Comparison of ENCODE assay signal across 17 cellular contexts in genomic region chr6:111880181-111880944, GRCh38. TPM values are rescaled to one million over a fixed set of nuclear protein-coding genes. Genes with fewer than 3 reads are reported as not detected.
DNase-seq lines count a peak whose midpoint lies in the region; ATAC-seq and TF ChIP-seq lines count a peak whose summit lies in the region.
"Had no signal": no experiment of that assay in that cellular context is flagged by ENCODE, and none has a peak within 500 bp of the region (broad histone marks: within the 10 kb centered on the region; RNA-seq: fewer than 3 reads in every experiment).

No MANE protein-coding gene starts in this region.

- no peak for ATAC-seq in stimulated activated effector memory CD8-positive, alpha-beta T cell treated with anti-CD3 and anti-CD28 coated beads, Interleukin-12 subunit alpha, Interleukin-12 subunit beta, amount 100 ng/mL, for 72 hours
- ATAC-seq in GM18519 (IDR thresholded peaks at IDR 0.05; ENCODE audit: low FRiP score, unreplicated experiment) (no peak), GM19467 (IDR thresholded peaks at IDR 0.05; ENCODE audit: unreplicated experiment) (no peak)
- ATAC-seq: right lobe of liver, upper lobe of right lung had no signal

- H3K9me3 Mint-ChIP-seq in chondrocyte (ENCODE audit: low read depth) = peaks cover under 1% of the 10 kb centered on the region
- H3K9me3 Mint-ChIP-seq in stimulated activated effector memory CD8-positive, alpha-beta T cell treated with anti-CD3 and anti-CD28 coated beads, Interleukin-12 subunit alpha, Interleukin-12 subunit beta, amount 100 ng/mL, for 72 hours = peaks cover 7% of the 10 kb centered on the region

- H3K27ac Mint-ChIP-seq in chondrocyte (ENCODE audit: unreplicated experiment) = peak overlapping the region; percentile 75
- no peak overlapping the region for H3K27ac Mint-ChIP-seq in stimulated activated effector memory CD8-positive, alpha-beta T cell treated with anti-CD3 and anti-CD28 coated beads, Interleukin-12 subunit alpha, Interleukin-12 subunit beta, amount 100 ng/mL, for 72 hours
- H3K27ac Mint-ChIP-seq: mesothelial cell of epicardium had no signal

- no peak overlapping the region for H3K4me3 Mint-ChIP-seq in chondrocyte (ENCODE audit: unreplicated experiment)
- no peak overlapping the region for H3K4me3 Mint-ChIP-seq in stimulated activated effector memory CD8-positive, alpha-beta T cell treated with anti-CD3 and anti-CD28 coated beads, Interleukin-12 subunit alpha, Interleukin-12 subunit beta, amount 100 ng/mL, for 72 hours
- H3K4me3 Mint-ChIP-seq: mesothelial cell of epicardium had no signal

- TF ChIP-seq CTCF in chondrocyte (IDR thresholded peaks at IDR 0.05) = no peak

- H3K36me3 Mint-ChIP-seq in chondrocyte (ENCODE audit: low read depth) = no peaks in the 10 kb centered on the region
- H3K36me3 Mint-ChIP-seq in stimulated activated effector memory CD8-positive, alpha-beta T cell treated with anti-CD3 and anti-CD28 coated beads, Interleukin-12 subunit alpha, Interleukin-12 subunit beta, amount 100 ng/mL, for 72 hours = no peaks in the 10 kb centered on the region
- H3K36me3 Mint-ChIP-seq: mesothelial cell of epicardium had no signal

- H3K4me1 Mint-ChIP-seq in chondrocyte (ENCODE audit: low read depth) = peaks cover 14% of the 10 kb centered on the region
- no peaks in the 10 kb centered on the region for H3K4me1 Mint-ChIP-seq in stimulated activated effector memory CD8-positive, alpha-beta T cell treated with anti-CD3 and anti-CD28 coated beads, Interleukin-12 subunit alpha, Interleukin-12 subunit beta, amount 100 ng/mL, for 72 hours
- H3K4me1 Mint-ChIP-seq: mesothelial cell of epicardium had no signal

- peak; percentile 57 for DNase-seq in ELR (ENCODE audit: low read depth)
- DNase-seq in NCI-H69 (lab: John Stamatoyannopoulos, UW) = peak; percentile 32
- no peak for DNase-seq in chondrocyte (ENCODE audit: low spot score)
- DNase-seq in kidney tubule cell (ENCODE audit: low spot score) = peak; percentile 73
- no peak for DNase-seq in stimulated activated effector memory CD8-positive, alpha-beta T cell treated with anti-CD3 and anti-CD28 coated beads, Interleukin-12 subunit alpha, Interleukin-12 subunit beta, amount 100 ng/mL, for 72 hours (ENCODE audit: low spot score in 2 of 2)
- no peak for DNase-seq in OCI-M2 (lab: John Stamatoyannopoulos, UW; ENCODE audit: unreplicated experiment)
- DNase-seq: brain microvascular endothelial cell, head of caudate nucleus, islet precursor cell, KBM-7, NCI-H1436, NCI-H446 treated with DMSO at 0.1 percent for 48 hours, right lobe of liver, upper lobe of right lung had no signal

- no peaks in the 10 kb centered on the region for H3K27me3 Mint-ChIP-seq in chondrocyte (ENCODE audit: low read depth)

RNA-seq across cellular contexts. Expression of gene FYN, which starts 7.1 kb away (rescaled TPM):
- 79.1 to 111 TPM (median 109 TPM) in 3 replicates for total RNA-seq in chondrocyte

Comparison
In these comparisons a context has a peak if more than half of its experiments do, and no peak if none do; other contexts are left out.
1. DNase-seq: peak in ELR (single experiment), NCI-H69 (single experiment) and kidney tubule cell (single experiment); none in chondrocyte (single experiment), stimulated activated effector memory CD8-positive, alpha-beta T cell treated with anti-CD3 and anti-CD28 coated beads, Interleukin-12 subunit alpha, Interleukin-12 subunit beta, amount 100 ng/mL, for 72 hours (0 of 2) and OCI-M2 (single experiment).